In the genomic region with DNA sequence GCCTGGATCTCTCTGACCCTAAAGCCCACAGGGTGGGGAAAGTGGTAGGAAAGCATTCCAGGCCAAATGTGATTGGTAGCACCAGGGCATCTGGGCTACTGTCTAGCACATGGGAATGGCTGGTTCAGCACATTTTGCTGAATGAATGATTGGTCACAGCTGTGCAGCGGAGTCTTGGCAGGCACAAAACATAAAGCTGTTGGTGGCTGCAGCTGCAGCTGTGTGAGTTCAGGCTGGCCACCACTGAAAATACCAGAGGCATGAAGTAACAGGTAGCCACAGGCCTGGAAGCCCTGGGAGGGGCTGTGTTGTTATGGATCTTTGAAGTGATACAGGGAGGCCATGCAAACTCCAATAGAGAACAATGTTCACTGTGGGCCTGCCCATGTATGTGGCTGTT, we compare ENCODE assay signal across 1 cellular context.
TF ChIP-seq lines count a peak whose summit lies in the region.

No MANE protein-coding gene starts in this region.

TF ChIP-seq in GM23338, 12 proteins besides CTCF, POLR2A, EP300 and RAD21 (continued from another document):
- TF ChIP-seq, protein P1, sequence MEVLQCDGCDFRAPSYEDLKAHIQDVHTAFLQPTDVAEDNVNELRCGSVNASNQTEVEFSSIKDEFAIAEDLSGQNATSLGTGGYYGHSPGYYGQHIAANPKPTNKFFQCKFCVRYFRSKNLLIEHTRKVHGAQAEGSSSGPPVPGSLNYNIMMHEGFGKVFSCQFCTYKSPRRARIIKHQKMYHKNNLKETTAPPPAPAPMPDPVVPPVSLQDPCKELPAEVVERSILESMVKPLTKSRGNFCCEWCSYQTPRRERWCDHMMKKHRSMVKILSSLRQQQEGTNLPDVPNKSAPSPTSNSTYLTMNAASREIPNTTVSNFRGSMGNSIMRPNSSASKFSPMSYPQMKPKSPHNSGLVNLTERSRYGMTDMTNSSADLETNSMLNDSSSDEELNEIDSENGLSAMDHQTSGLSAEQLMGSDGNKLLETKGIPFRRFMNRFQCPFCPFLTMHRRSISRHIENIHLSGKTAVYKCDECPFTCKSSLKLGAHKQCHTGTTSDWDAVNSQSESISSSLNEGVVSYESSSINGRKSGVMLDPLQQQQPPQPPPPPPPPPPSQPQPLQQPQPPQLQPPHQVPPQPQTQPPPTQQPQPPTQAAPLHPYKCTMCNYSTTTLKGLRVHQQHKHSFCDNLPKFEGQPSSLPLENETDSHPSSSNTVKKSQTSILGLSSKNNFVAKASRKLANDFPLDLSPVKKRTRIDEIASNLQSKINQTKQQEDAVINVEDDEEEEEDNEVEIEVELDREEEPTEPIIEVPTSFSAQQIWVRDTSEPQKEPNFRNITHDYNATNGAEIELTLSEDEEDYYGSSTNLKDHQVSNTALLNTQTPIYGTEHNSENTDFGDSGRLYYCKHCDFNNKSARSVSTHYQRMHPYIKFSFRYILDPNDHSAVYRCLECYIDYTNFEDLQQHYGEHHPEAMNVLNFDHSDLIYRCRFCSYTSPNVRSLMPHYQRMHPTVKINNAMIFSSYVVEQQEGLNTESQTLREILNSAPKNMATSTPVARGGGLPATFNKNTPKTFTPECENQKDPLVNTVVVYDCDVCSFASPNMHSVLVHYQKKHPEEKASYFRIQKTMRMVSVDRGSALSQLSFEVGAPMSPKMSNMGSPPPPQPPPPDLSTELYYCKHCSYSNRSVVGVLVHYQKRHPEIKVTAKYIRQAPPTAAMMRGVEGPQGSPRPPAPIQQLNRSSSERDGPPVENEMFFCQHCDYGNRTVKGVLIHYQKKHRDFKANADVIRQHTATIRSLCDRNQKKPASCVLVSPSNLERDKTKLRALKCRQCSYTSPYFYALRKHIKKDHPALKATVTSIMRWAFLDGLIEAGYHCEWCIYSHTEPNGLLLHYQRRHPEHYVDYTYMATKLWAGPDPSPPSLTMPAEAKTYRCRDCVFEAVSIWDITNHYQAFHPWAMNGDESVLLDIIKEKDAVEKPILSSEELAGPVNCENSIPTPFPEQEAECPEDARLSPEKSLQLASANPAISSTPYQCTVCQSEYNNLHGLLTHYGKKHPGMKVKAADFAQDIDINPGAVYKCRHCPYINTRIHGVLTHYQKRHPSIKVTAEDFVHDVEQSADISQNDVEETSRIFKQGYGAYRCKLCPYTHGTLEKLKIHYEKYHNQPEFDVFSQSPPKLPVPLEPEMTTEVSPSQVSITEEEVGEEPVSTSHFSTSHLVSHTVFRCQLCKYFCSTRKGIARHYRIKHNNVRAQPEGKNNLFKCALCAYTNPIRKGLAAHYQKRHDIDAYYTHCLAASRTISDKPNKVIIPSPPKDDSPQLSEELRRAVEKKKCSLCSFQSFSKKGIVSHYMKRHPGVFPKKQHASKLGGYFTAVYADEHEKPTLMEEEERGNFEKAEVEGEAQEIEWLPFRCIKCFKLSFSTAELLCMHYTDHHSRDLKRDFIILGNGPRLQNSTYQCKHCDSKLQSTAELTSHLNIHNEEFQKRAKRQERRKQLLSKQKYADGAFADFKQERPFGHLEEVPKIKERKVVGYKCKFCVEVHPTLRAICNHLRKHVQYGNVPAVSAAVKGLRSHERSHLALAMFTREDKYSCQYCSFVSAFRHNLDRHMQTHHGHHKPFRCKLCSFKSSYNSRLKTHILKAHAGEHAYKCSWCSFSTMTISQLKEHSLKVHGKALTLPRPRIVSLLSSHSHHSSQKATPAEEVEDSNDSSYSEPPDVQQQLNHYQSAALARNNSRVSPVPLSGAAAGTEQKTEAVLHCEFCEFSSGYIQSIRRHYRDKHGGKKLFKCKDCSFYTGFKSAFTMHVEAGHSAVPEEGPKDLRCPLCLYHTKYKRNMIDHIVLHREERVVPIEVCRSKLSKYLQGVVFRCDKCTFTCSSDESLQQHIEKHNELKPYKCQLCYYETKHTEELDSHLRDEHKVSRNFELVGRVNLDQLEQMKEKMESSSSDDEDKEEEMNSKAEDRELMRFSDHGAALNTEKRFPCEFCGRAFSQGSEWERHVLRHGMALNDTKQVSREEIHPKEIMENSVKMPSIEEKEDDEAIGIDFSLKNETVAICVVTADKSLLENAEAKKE (CRISPR knock-in tag; IDR thresholded peaks at IDR 0.05) = no peak
- TF ChIP-seq ZNF331 (CRISPR knock-in tag; IDR thresholded peaks at IDR 0.05; ENCODE audit: low read depth) (no peak), JUNB (IDR thresholded peaks at IDR 0.05; ENCODE audit: unreplicated experiment) (no peak), NANOG (IDR thresholded peaks at IDR 0.05; ENCODE audit: borderline replicate concordance) (no peak), CREB1 (CRISPR knock-in tag; IDR thresholded peaks at IDR 0.05; ENCODE audit: low read depth) (no peak), EZH2 (IDR thresholded peaks at IDR 0.05; ENCODE audit: low read depth, unreplicated experiment) (no peak), ZNF114 (CRISPR knock-in tag; IDR thresholded peaks at IDR 0.05) (no peak), STAT1 (IDR thresholded peaks at IDR 0.05; ENCODE audit: unreplicated experiment) (no peak)
